Comparison of ENCODE assay signal across 32 cellular contexts in the genomic region with DNA sequence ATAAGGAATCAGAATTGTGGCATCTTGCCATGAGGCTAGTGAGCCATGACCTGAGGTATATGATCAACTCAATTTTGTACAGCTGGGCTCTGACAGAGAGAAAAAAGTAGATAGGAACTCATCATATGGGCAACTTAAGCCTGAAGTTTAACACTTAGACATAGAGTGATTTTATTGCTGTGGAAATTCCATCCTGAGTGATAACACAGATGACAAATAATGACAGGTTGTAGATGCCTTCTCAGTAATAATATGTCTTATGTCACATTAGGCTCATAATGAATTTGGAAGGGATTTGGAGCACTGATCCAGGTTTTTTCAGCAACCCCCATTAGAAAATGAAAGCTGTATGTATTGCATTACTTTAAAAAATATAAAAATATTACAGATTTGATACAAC.
"Had no signal": no experiment of that assay in that cellular context is flagged by ENCODE, and none has a peak within 500 bp of the region (broad histone marks: within the 10 kb centered on the region; RNA-seq: fewer than 3 reads in every experiment).

No MANE protein-coding gene starts in this region.

- H3K9ac ChIP-seq: KMS-11 had no signal

- H3K36me3 ChIP-seq: MG63 had no signal

- H3K9me3 ChIP-seq: MG63 had no signal

- H3K4me3 ChIP-seq: MG63 had no signal

- DNase-seq: Karpas-422, Kasumi-1, MG63, MM.1S, MV-4-11, NCI-H1048, NCI-H1092, NCI-H1092 treated with DMSO at 0.1 percent for 48 hours, NCI-H1105, NCI-H1105 treated with DMSO at 0.1 percent for 48 hours, NCI-H1417 treated with DMSO at 0.1 percent for 48 hours, NCI-H1436, NCI-H1436 treated with DMSO at 0.1 percent for 48 hours, NCI-H146, NCI-H1694, NCI-H1694 treated with DMSO at 0.1 percent for 48 hours, NCI-H187, NCI-H187 treated with DMSO at 0.1 percent for 48 hours, NCI-H1930, NCI-H2029, NCI-H2029 treated with DMSO at 0.1 percent for 48 hours, NCI-H2081, NCI-H2081 treated with DMSO at 0.1 percent for 48 hours, NCI-H2107, NCI-H2227 treated with DMSO at 0.1 percent for 48 hours, NCI-H226, NCI-H345, NCI-H446 treated with DMSO at 0.1 percent for 48 hours, NCI-H510A, NCI-H510A treated with DMSO at 0.1 percent for 48 hours, NCI-H524 treated with DMSO at 0.1 percent for 48 hours had no signal

- H3K4me2 ChIP-seq: KMS-11 had no signal

- H3K27me3 ChIP-seq: MG63 had no signal

- H3K27ac ChIP-seq: KMS-11 had no signal
